Comparison of ENCODE assay signal across 10 cellular contexts in genomic region chr19:45999653-46000121, GRCh38. TPM values are rescaled to one million over a fixed set of nuclear protein-coding genes. Genes with fewer than 3 reads are reported as not detected.
DNase-seq lines count a peak whose midpoint lies in the region; ATAC-seq lines count a peak whose summit lies in the region.
"Had no signal": no experiment of that assay in that cellular context is flagged by ENCODE, and none has a peak within 500 bp of the region (broad histone marks: within the 10 kb centered on the region; RNA-seq: fewer than 3 reads in every experiment).

No MANE protein-coding gene starts in this region.

- no peak overlapping the region for H3K9ac ChIP-seq in trophoblast cell (ENCODE audit: low read length)

- H3K9me3 ChIP-seq in ectodermal cell (ENCODE audit: control insufficient read depth, low read length) (no peaks in the 10 kb centered on the region), trophoblast cell (ENCODE audit: insufficient read depth, low read depth, low read length) (no peaks in the 10 kb centered on the region)

- H2AK5ac ChIP-seq in trophoblast cell (ENCODE audit: low read length) = no peak overlapping the region

- peaks cover 4% of the 10 kb centered on the region for H3K79me2 ChIP-seq in trophoblast cell (ENCODE audit: control insufficient read depth, insufficient read depth, low read length, poor library complexity)

- H3K36me3 ChIP-seq in ectodermal cell (ENCODE audit: control insufficient read depth, insufficient read depth, low read length) (peaks cover 5% of the 10 kb centered on the region), trophoblast cell (ENCODE audit: control insufficient read depth in 1 of 2, insufficient read depth in 2 of 2, low read length in 2 of 2) (peaks cover 0 to 3% of the 10 kb centered on the region in 2 experiments)

- H2BK12ac ChIP-seq in trophoblast cell (ENCODE audit: low read length) = no peak overlapping the region

- H3K27me3 ChIP-seq in ectodermal cell (ENCODE audit: control insufficient read depth, insufficient read depth, low read length, poor library complexity, severe bottlenecking) (peaks cover 10% of the 10 kb centered on the region), trophoblast cell (ENCODE audit: insufficient read depth, low read length) (no peaks in the 10 kb centered on the region)

- H3K4me1 ChIP-seq in ectodermal cell (ENCODE audit: control insufficient read depth, insufficient read depth, low read length) (peaks cover 14% of the 10 kb centered on the region), trophoblast cell (ENCODE audit: control insufficient read depth in 1 of 2, insufficient read depth in 2 of 2, low read length in 2 of 2) (peaks cover 13 to 20% of the 10 kb centered on the region in 2 experiments)

- H3K4ac ChIP-seq in trophoblast cell (ENCODE audit: low read depth, low read length) = no peak overlapping the region

- peaks cover 3% of the 10 kb centered on the region for H3K79me1 ChIP-seq in trophoblast cell (ENCODE audit: low read length)

- no peak overlapping the region for H4K91ac ChIP-seq in trophoblast cell (ENCODE audit: low read depth, low read length)

- H4K8ac ChIP-seq in trophoblast cell (ENCODE audit: low read depth, low read length) = no peak overlapping the region

- intact Hi-C loops in posterior vena cava (cut with DNase I) = no loop called here

- ATAC-seq in GM19452 (IDR thresholded peaks at IDR 0.05; ENCODE audit: unreplicated experiment) = no peak

- H4K12ac ChIP-seq in trophoblast cell (ENCODE audit: low read depth, low read length) = no peak overlapping the region

- no peak overlapping the region for H2BK5ac ChIP-seq in trophoblast cell (ENCODE audit: low read depth, low read length, poor library complexity)

- H3K23ac ChIP-seq in trophoblast cell (ENCODE audit: low read length) = no peak overlapping the region

- H2BK120ac ChIP-seq in trophoblast cell (ENCODE audit: insufficient read depth, low read length, poor library complexity) = no peak overlapping the region

- H3K27ac ChIP-seq in ectodermal cell (ENCODE audit: insufficient read depth, low read depth, low read length, poor library complexity, severe bottlenecking) (no peak overlapping the region), trophoblast cell (ENCODE audit: low read depth, low read length) (no peak overlapping the region)

- H2AFZ ChIP-seq in trophoblast cell (ENCODE audit: insufficient read depth, low read length, poor library complexity) = no peak overlapping the region

- DNase-seq in NCI-H345 (lab: John Stamatoyannopoulos, UW) = peak; percentile 64
- DNase-seq in NCI-H345 treated with DMSO at 0.1 percent for 48 hours (lab: John Stamatoyannopoulos, UW; ENCODE audit: unreplicated experiment) = no peak
- peak; percentile 70 for DNase-seq in NCI-H510A treated with DMSO at 0.1 percent for 48 hours (lab: John Stamatoyannopoulos, UW)
- DNase-seq in trophoblast cell = peak; percentile 47 to 60
- no peak for DNase-seq in NCI-H2081 (lab: John Stamatoyannopoulos, UW)
- DNase-seq in posterior vena cava (ENCODE audit: low spot score) = no peak
- DNase-seq: effector CD8-positive, alpha-beta T cell had no signal

- 11 to 13% methylated on average over 14 of the region's 14 CpGs for WGBS in ectodermal cell, 2 experiments
- no CpG with 5 or more reads among the region's 14 CpGs for WGBS in trophoblast cell (ENCODE audit: extremely low coverage, insufficient coverage, insufficient read length)

- H3K4me2 ChIP-seq in trophoblast cell (ENCODE audit: low read length) = peak overlapping the region; percentile 43

- H3K4me3 ChIP-seq in ectodermal cell (ENCODE audit: insufficient read depth, low read depth, low read length) = peak overlapping the region; percentile 49
- no peak overlapping the region for H3K4me3 ChIP-seq in trophoblast cell (ENCODE audit: low read depth, low read length)

- no peak overlapping the region for H3K14ac ChIP-seq in trophoblast cell (ENCODE audit: low read length)

- no peak overlapping the region for H3K18ac ChIP-seq in trophoblast cell (ENCODE audit: low read length)

RNA-seq across cellular contexts. Expression of gene CCDC61, which starts 4.4 kb away (rescaled TPM):
- polyA plus RNA-seq in ectodermal cell (2013, experiment 1 of 4) = 6.7 TPM
- polyA plus RNA-seq in ectodermal cell (2013, experiment 2 of 4) = 7.2 TPM
- 9.3 TPM for polyA plus RNA-seq in ectodermal cell (2013, experiment 3 of 4)
- polyA plus RNA-seq in ectodermal cell (2013, experiment 4 of 4) = 6.9 TPM
- polyA plus RNA-seq in trophoblast cell (2013) = 4.0 and 4.3 TPM in 2 replicates
- 10 to 100 TPM in 1 of 2 donors, 1 to 10 TPM in 1; 10.0 to 12.9 TPM for total RNA-seq in posterior vena cava

RNA-seq across cellular contexts. Expression of gene PGLYRP1, which starts 23.2 kb away (rescaled TPM):
- not detected for polyA plus RNA-seq in ectodermal cell (2013, experiment 1 of 4)
- polyA plus RNA-seq in ectodermal cell (2013, experiment 2 of 4) = not detected
- not detected for polyA plus RNA-seq in ectodermal cell (2013, experiment 3 of 4)
- polyA plus RNA-seq in ectodermal cell (2013, experiment 4 of 4) = not detected
- not detected in 2 replicates for polyA plus RNA-seq in trophoblast cell (2013)
- not detected for total RNA-seq in posterior vena cava
- total RNA-seq: RPMI7951 had no signal

RNA-seq across cellular contexts. Expression of gene NOVA2, which starts 26.0 kb away (rescaled TPM):
- 15.9 TPM for polyA plus RNA-seq in ectodermal cell (2013, experiment 1 of 4)
- polyA plus RNA-seq in ectodermal cell (2013, experiment 2 of 4) = 18.4 TPM
- 14.4 TPM for polyA plus RNA-seq in ectodermal cell (2013, experiment 3 of 4)
- 15.8 TPM for polyA plus RNA-seq in ectodermal cell (2013, experiment 4 of 4)
- under 0.01 and 0.01 TPM in 2 replicates for polyA plus RNA-seq in trophoblast cell (2013)
- 1 to 10 TPM; 7.9 to 8.0 TPM for total RNA-seq in posterior vena cava
- total RNA-seq: RPMI7951 had no signal

RNA-seq across cellular contexts. Expression of gene IGFL4, which starts 41.1 kb away (rescaled TPM):
- polyA plus RNA-seq in ectodermal cell (2013, experiment 1 of 4) = 1.2 TPM
- polyA plus RNA-seq in ectodermal cell (2013, experiment 2 of 4) = 0.34 TPM
- polyA plus RNA-seq in ectodermal cell (2013, experiment 3 of 4) = 0.53 TPM
- polyA plus RNA-seq in ectodermal cell (2013, experiment 4 of 4) = 0.73 TPM
- polyA plus RNA-seq in trophoblast cell (2013) = 0.04 and 0.10 TPM in 2 replicates
- total RNA-seq in posterior vena cava = not detected
- total RNA-seq: RPMI7951 had no signal

Comparison
In these comparisons a context has a peak if more than half of its experiments do, and no peak if none do; other contexts are left out.
1. DNase-seq: peak in NCI-H345 (single experiment), NCI-H510A treated with DMSO at 0.1 percent for 48 hours (single experiment) and trophoblast cell (2 of 2); none in NCI-H345 treated with DMSO at 0.1 percent for 48 hours (single experiment), NCI-H2081 (0 of 2) and posterior vena cava (single experiment).